ENCODE assay signal across 16 cellular contexts in the genomic region with DNA sequence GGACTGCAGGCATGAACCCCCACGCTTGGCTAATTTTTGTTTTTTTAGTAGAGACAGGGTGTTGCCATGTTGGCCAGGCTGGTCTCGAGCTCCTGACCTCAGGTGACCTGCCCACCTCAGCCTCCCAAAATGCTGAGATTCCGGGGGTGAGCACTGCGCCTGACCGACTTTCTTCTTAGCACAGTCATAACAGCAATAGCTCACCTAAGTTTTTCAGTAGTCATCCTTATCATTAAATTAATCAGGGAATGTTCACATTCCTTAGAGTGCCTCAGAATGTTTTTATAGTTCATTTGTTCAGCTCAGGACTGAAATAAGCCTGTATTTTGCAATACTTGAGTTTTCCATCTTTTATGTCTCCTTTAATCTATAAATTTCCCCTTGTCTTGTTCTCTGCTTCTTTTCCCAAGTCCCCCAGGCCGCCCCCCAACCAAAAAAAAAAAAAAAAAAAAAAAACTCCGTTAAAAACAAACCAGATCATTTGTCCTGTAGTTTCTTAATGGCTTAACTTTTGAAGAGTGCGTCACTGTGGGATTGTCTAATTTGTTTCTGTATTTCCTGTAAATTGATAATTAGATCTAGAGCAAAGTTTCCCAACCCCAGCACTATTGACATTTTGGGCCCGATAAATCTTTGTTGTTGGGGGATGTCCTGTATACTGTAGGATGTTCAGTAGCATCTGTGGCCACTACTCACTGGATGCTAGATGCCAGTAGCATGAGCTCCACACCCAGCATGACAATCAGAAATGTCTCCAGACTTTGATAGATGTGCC.
DNase-seq lines count a peak whose midpoint lies in the region; ATAC-seq, FAIRE-seq and TF ChIP-seq lines count a peak whose summit lies in the region.
"Had no signal": no experiment of that assay in that cellular context is flagged by ENCODE, and none has a peak within 500 bp of the region (broad histone marks: within the 10 kb centered on the region; RNA-seq: fewer than 3 reads in every experiment).

No MANE protein-coding gene starts in this region.

- TF ChIP-seq RAD21 in A549 (conservative IDR thresholded peaks at IDR 0.05 in 1 of 2, IDR thresholded peaks at IDR 0.05 in 1 of 2), result no peak

- H3K4me1 Mint-ChIP-seq in chondrocyte (ENCODE audit: low read depth), result peaks cover 58% of the 10 kb centered on the region

- ATAC-seq in A549, result no peak
- ATAC-seq in GM21529 (IDR thresholded peaks at IDR 0.05; ENCODE audit: unreplicated experiment), result no peak
- ATAC-seq: left ventricle myocardium superior had no signal

- DNase-seq in A549 (ENCODE audit: low read depth in 1 of 2, low spot score in 1 of 2) (no peak), HTR-8/SVneo (ENCODE audit: insufficient read length, low spot score) (peak; percentile 26), chondrocyte (ENCODE audit: low spot score) (no peak), cardiac septum (ENCODE audit: low spot score) (no peak), adrenal gland (no peak)
- DNase-seq in stimulated activated CD8-positive, alpha-beta memory T cell treated with anti-CD3 and anti-CD28 coated beads, Interleukin-4, amount 100 ng/mL, for 48 hours, result no peak
- DNase-seq: activated CD4-positive, alpha-beta T cell treated with anti-CD3 and anti-CD28 coated beads for 48 hours; activated T-cell treated with anti-CD3 and anti-CD28 coated beads, Interleukin-2, amount 50 U/mL, for 48 hours; left ventricle myocardium superior; NCI-H1105 treated with DMSO at 0.1 percent for 48 hours; NCI-H446 treated with DMSO at 0.1 percent for 48 hours; substantia nigra had no signal

- H3K27ac ChIP-seq in A549 (peak overlapping the region; percentile 77 to 87), mesodermal cell (ENCODE audit: low read depth, low read length, severe bottlenecking) (peak overlapping the region; percentile 33), adrenal gland (peak overlapping the region in 2 of 5 donors; percentile 65 to 75)

- CTCF ChIA-PET in A549 (lab: Yijun Ruan, JAX), result interaction anchor here (0.6 to 0.7 kb wide), 3 partner anchors 31 to 141 kb away, joined by 3 read pairs; no protein-coding TSS in a partner anchor

- peaks cover 15% of the 10 kb centered on the region for H3K36me3 Mint-ChIP-seq in chondrocyte (ENCODE audit: low read depth)

- H3K27me3 ChIP-seq in adrenal gland, result no peaks in the 10 kb centered on the region

- no peak for TF ChIP-seq EP300 in A549 (IDR thresholded peaks at IDR 0.05)

- no peak overlapping the region for H3K4me3 Mint-ChIP-seq in chondrocyte (ENCODE audit: unreplicated experiment)
- H3K4me3 Mint-ChIP-seq: T-helper 1 cell treated with Interleukin-12 subunit alpha and Interleukin-12 subunit beta and Interleukin-4 antibody, amounts not matched to agents 30 μg/mL and 1 μg/mL, for 36 hours had no signal

- no peaks in the 10 kb centered on the region for H3K27me3 Mint-ChIP-seq in chondrocyte (ENCODE audit: low read depth)

- H3K4me2 ChIP-seq in A549, result peak overlapping the region; percentile 35; the same call in 2 of the 3 replicates

- H3K4me3 ChIP-seq in A549, result no peak overlapping the region
- H3K4me3 ChIP-seq in mesodermal cell (ENCODE audit: extremely low read depth, insufficient read depth, low read length, poor library complexity, severe bottlenecking), result no peak overlapping the region
- no peak overlapping the region for H3K4me3 ChIP-seq in adrenal gland
- H3K4me3 ChIP-seq: skin epidermis had no signal

- H3K9me3 ChIP-seq in A549 (no peaks in the 10 kb centered on the region), mesodermal cell (ENCODE audit: control insufficient read depth, low read length) (no peaks in the 10 kb centered on the region), adrenal gland (replicated peaks in 1 of 3) (no peaks in the 10 kb centered on the region)

- intact Hi-C loops in cardiac septum (cut with DNase I), result loop anchor here (5.0 kb wide), 1 partner anchor 121 kb away; a partner anchor contains a TSS
- intact Hi-C loops in adrenal gland (cut with DNase I), result no loop called here

- H3K9me3 Mint-ChIP-seq in chondrocyte (ENCODE audit: low read depth), result no peaks in the 10 kb centered on the region
- H3K9me3 Mint-ChIP-seq: T-helper 1 cell treated with Interleukin-12 subunit alpha and Interleukin-12 subunit beta and Interleukin-4 antibody, amounts not matched to agents 30 μg/mL and 1 μg/mL, for 36 hours had no signal

- no peak for FAIRE-seq in A549 (lab: Jason Lieb, UNC)
- FAIRE-seq in HTR-8/SVneo (lab: Jason Lieb, UNC), result no peak

- peak overlapping the region; percentile 87 for H3K27ac Mint-ChIP-seq in chondrocyte (ENCODE audit: unreplicated experiment)
- H3K27ac Mint-ChIP-seq: T-helper 1 cell treated with Interleukin-12 subunit alpha and Interleukin-12 subunit beta and Interleukin-4 antibody, amounts not matched to agents 30 μg/mL and 1 μg/mL, for 36 hours had no signal

- H3K4me1 ChIP-seq in A549, result peaks cover 27% of the 10 kb centered on the region; the same call in 2 of the 3 replicates
- peaks cover 36% of the 10 kb centered on the region for H3K4me1 ChIP-seq in mesodermal cell (ENCODE audit: control insufficient read depth, insufficient read depth, low read length, poor library complexity, severe bottlenecking)
- H3K4me1 ChIP-seq in adrenal gland (replicated peaks in 1 of 2), result peaks cover 12 to 14% of the 10 kb centered on the region in 2 donors

- TF ChIP-seq POLR2A in A549 (IDR thresholded peaks at IDR 0.05; ENCODE audit: low read length) (no peak), adrenal gland (IDR thresholded peaks at IDR 0.05) (no peak)

- POLR2A ChIA-PET in A549 (lab: Yijun Ruan, JAX), result interaction anchor here (0.7 kb wide), 1 partner anchor 781 kb away, joined by 9 read pairs; no protein-coding TSS in a partner anchor

- no peak for TF ChIP-seq CTCF in A549 (IDR thresholded peaks at IDR 0.05)
- no peak for TF ChIP-seq CTCF in chondrocyte (IDR thresholded peaks at IDR 0.05)
- TF ChIP-seq CTCF in adrenal gland (IDR thresholded peaks at IDR 0.05), result no peak

- H3K36me3 ChIP-seq in mesodermal cell (ENCODE audit: control insufficient read depth, insufficient read depth, low read length) (peaks cover 73% of the 10 kb centered on the region), adrenal gland (replicated peaks in 1 of 2) (peaks cover 0 to 14% of the 10 kb centered on the region in 2 donors)

- 91% methylated on average over 9 of the region's 9 CpGs for WGBS in A549 (ENCODE audit: missing lambda C conversion rate)
- 95 to 100% methylated on average over 4 to 5 of the region's 9 CpGs for WGBS in mesodermal cell (ENCODE audit: insufficient coverage in 2 of 2), 2 experiments
- 83 to 98% (median 91%) methylated on average over 8 to 9 of the region's 9 CpGs for WGBS in adrenal gland, 4 donors

TF ChIP-seq in A549, 52 proteins besides CTCF, POLR2A, EP300 and RAD21:
- TF ChIP-seq, protein P1, sequence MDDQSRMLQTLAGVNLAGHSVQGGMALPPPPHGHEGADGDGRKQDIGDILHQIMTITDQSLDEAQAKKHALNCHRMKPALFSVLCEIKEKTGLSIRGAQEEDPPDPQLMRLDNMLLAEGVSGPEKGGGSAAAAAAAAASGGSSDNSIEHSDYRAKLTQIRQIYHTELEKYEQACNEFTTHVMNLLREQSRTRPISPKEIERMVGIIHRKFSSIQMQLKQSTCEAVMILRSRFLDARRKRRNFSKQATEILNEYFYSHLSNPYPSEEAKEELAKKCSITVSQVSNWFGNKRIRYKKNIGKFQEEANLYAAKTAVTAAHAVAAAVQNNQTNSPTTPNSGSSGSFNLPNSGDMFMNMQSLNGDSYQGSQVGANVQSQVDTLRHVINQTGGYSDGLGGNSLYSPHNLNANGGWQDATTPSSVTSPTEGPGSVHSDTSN (IDR thresholded peaks at IDR 0.05), result no peak
- no peak for TF ChIP-seq HOXB5 (CRISPR knock-in tag; IDR thresholded peaks at IDR 0.05)
- TF ChIP-seq NPAS2 (CRISPR knock-in tag; IDR thresholded peaks at IDR 0.05; ENCODE audit: borderline replicate concordance), result no peak
- TF ChIP-seq, protein P2, sequence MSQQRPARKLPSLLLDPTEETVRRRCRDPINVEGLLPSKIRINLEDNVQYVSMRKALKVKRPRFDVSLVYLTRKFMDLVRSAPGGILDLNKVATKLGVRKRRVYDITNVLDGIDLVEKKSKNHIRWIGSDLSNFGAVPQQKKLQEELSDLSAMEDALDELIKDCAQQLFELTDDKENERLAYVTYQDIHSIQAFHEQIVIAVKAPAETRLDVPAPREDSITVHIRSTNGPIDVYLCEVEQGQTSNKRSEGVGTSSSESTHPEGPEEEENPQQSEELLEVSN (IDR thresholded peaks at IDR 0.05; ENCODE audit: borderline replicate concordance, low read depth), result no peak
- no peak for TF ChIP-seq KDM1A (IDR thresholded peaks at IDR 0.05; ENCODE audit: low read depth)
- TF ChIP-seq FOSB (CRISPR knock-in tag; IDR thresholded peaks at IDR 0.05), result no peak
- no peak for TF ChIP-seq TP53 (CRISPR knock-in tag; IDR thresholded peaks at IDR 0.05)
- TF ChIP-seq RFX5 (IDR thresholded peaks at IDR 0.05), result no peak
